In genomic region chr15:57509121-57509520, GRCh38 we compare ENCODE assay signal across 16 cellular contexts.
A peak's percentile ranks its signal among the peaks of the same experiment; 100 is the strongest.
DNase-seq lines count a peak whose midpoint lies in the region; TF ChIP-seq lines count a peak whose summit lies in the region.
"Had no signal": no experiment of that assay in that cellular context is flagged by ENCODE, and none has a peak within 500 bp of the region (broad histone marks: within the 10 kb centered on the region; RNA-seq: fewer than 3 reads in every experiment).

No MANE protein-coding gene starts in this region.

- DNase-seq in HK-2 (ENCODE audit: unreplicated experiment) (peak; percentile 71), mammary epithelial cell (no peak), mesothelial cell of epicardium (ENCODE audit: low spot score in 2 of 2, unreplicated experiment in 2 of 2) (no peak), suprapubic skin (ENCODE audit: low spot score in 2 of 2) (no peak), amniotic stem cell (lab: John Stamatoyannopoulos, UW) (no peak), DMS79 treated with DMSO at 0.1 percent for 48 hours (lab: John Stamatoyannopoulos, UW) (no peak), 8988T (no peak)
- DNase-seq: activated effector memory CD4-positive, alpha-beta T cell treated with Interleukin-2 at 50 U/mL for 16 hours; aorta; COR-L47; HCEC 1CT; Kasumi-1; NCI-H2029 treated with DMSO at 0.1 percent for 48 hours; NCI-H82; psoas muscle; stimulated activated CD4-positive, alpha-beta T cell treated with anti-CD3 and anti-CD28 coated beads, Interleukin-4, amount 100 ng/mL, for 1 hour had no signal

- peak overlapping the region; percentile 36 for H3K4me2 ChIP-seq in mammary epithelial cell (ENCODE audit: insufficient read depth, low read depth, low read length)

- no peak for TF ChIP-seq EP300 in suprapubic skin (IDR thresholded peaks at IDR 0.05)

- in situ Hi-C loops in mammary epithelial cell (cut with MboI; ENCODE audit: low sequenced_read_pairs in 2 of 2): no loop called here

- no peaks in the 10 kb centered on the region for H4K20me1 ChIP-seq in mammary epithelial cell (ENCODE audit: insufficient read depth, low read length)

- H3K4me1 Mint-ChIP-seq in mesothelial cell of epicardium: peaks cover 64% of the 10 kb centered on the region

- H3K79me2 ChIP-seq in mammary epithelial cell (ENCODE audit: insufficient read depth, low read length): no peaks in the 10 kb centered on the region

- H3K4me1 ChIP-seq in mammary epithelial cell (ENCODE audit: insufficient read depth, low read length) (peaks cover 16% of the 10 kb centered on the region), suprapubic skin (peaks cover 70% of the 10 kb centered on the region)
- H3K4me1 ChIP-seq: psoas muscle had no signal

- no peak overlapping the region for H3K4me3 ChIP-seq in mammary epithelial cell (replicated peaks in 1 of 3; ENCODE audit: insufficient read depth in 1 of 3, low read depth in 2 of 3, low read length in 3 of 3)
- H3K4me3 ChIP-seq in suprapubic skin: no peak overlapping the region
- H3K4me3 ChIP-seq: psoas muscle had no signal

- 30% methylated on average over 9 of the region's 11 CpGs for WGBS in mammary epithelial cell (ENCODE audit: low coverage, missing lambda C conversion rate)
- 51% methylated on average over 11 of the region's 11 CpGs for WGBS in suprapubic skin

- no peaks in the 10 kb centered on the region for H3K9me3 Mint-ChIP-seq in mesothelial cell of epicardium

- H3K4me3 Mint-ChIP-seq in mesothelial cell of epicardium: no peak overlapping the region

- no peak for TF ChIP-seq POLR2A in suprapubic skin (IDR thresholded peaks at IDR 0.05)

- peak overlapping the region; percentile 37 for H3K27ac Mint-ChIP-seq in mesothelial cell of epicardium

- H3K36me3 Mint-ChIP-seq in mesothelial cell of epicardium: no peaks in the 10 kb centered on the region

- dilution Hi-C loops in mammary epithelial cell (cut with HindIII; ENCODE audit: low sequenced_read_pairs): no loop called here

- H3K27ac ChIP-seq in mammary epithelial cell (ENCODE audit: insufficient read depth, low read depth, low read length) (no peak overlapping the region), suprapubic skin (peak overlapping the region; percentile 80)
- H3K27ac ChIP-seq: psoas muscle had no signal

- TF ChIP-seq CTCF in mammary epithelial cell (conservative IDR thresholded peaks at IDR 0.05 in 1 of 2, IDR thresholded peaks at IDR 0.05 in 1 of 2; ENCODE audit: extremely low read depth in 1 of 2, insufficient read depth in 1 of 2, low read depth in 1 of 2, low read length in 2 of 2) (no peak), mesothelial cell of epicardium (IDR thresholded peaks at IDR 0.05; ENCODE audit: unreplicated experiment) (no peak), suprapubic skin (IDR thresholded peaks at IDR 0.05) (no peak)

- intact Hi-C loops in mammary epithelial cell (cut with micrococcal nuclease): no loop called here

- CTCF ChIA-PET in mammary epithelial cell (lab: Charles Lee; ENCODE audit: low non-redundant PET): no interaction called here

- H3K27me3 ChIP-seq in mammary epithelial cell (ENCODE audit: insufficient read depth, low read length): no peaks in the 10 kb centered on the region
- no peaks in the 10 kb centered on the region for H3K27me3 ChIP-seq in suprapubic skin

- no TSS peak for BruUV-seq in mammary epithelial cell (replicated peaks; lab: Mats Ljungman, UMichigan)

- H3K9me3 ChIP-seq in mammary epithelial cell (replicated peaks; ENCODE audit: insufficient read depth, low read length) (no peaks in the 10 kb centered on the region), suprapubic skin (no peaks in the 10 kb centered on the region)
- H3K9me3 ChIP-seq: psoas muscle had no signal

- H3K9ac ChIP-seq in mammary epithelial cell (ENCODE audit: insufficient read depth, low read length): no peak overlapping the region

- no peaks in the 10 kb centered on the region for H3K27me3 Mint-ChIP-seq in mesothelial cell of epicardium (ENCODE audit: low read depth)

- H2AFZ ChIP-seq in mammary epithelial cell (ENCODE audit: low read depth, low read length): peak overlapping the region; percentile 83

- H3K36me3 ChIP-seq in mammary epithelial cell (ENCODE audit: insufficient read depth, low read length) (no peaks in the 10 kb centered on the region), suprapubic skin (no peaks in the 10 kb centered on the region)
